In the genomic region with DNA sequence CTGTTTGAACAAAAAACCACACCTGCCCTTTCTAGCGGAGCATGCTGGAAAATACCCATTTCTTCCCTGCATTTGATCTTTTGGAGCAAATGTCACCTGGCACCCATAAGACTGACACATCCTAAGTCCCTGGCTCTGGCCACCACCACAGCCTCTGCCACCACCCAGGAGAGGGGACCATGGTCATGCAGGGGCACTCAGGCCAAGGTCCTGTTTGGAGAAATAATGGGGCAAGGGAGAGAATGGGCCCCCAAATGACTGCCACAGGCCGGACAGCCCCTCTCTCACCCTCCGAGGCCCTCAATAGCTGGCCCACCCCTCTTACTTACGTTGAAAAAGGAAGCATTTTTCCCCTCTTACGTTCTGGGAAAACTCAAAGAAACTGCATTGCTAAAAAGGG, we compare ENCODE assay signal across 16 cellular contexts. TPM values are rescaled to one million over a fixed set of nuclear protein-coding genes. Genes with fewer than 3 reads are reported as not detected.
A peak's percentile ranks its signal among the peaks of the same experiment; 100 is the strongest.
DNase-seq lines count a peak whose midpoint lies in the region; ATAC-seq and TF ChIP-seq lines count a peak whose summit lies in the region.
"Had no signal": no experiment of that assay in that cellular context is flagged by ENCODE, and none has a peak within 500 bp of the region (broad histone marks: within the 10 kb centered on the region; RNA-seq: fewer than 3 reads in every experiment).

No MANE protein-coding gene starts in this region.

- H3K36me3 Mint-ChIP-seq in activated CD4-positive, alpha-beta T cell treated with anti-CD3 and anti-CD28 coated beads, Interleukin-2, amount 10 ng/mL, durations not matched to agents 24 days and 14 days (ENCODE audit: low read depth), result peaks cover 74% of the 10 kb centered on the region
- peaks cover 97% of the 10 kb centered on the region for H3K36me3 Mint-ChIP-seq in CD4-positive, alpha-beta T cell (ENCODE audit: low read depth)
- peaks cover 80% of the 10 kb centered on the region for H3K36me3 Mint-ChIP-seq in activated CD8-positive, alpha-beta T cell treated with anti-CD3 and anti-CD28 coated beads, Interleukin-2, amount 10 ng/mL, durations not matched to agents 7 days and 5 days (ENCODE audit: low read depth)
- peaks cover 0 to 73% (median 24%) of the 10 kb centered on the region in 3 donors for H3K36me3 Mint-ChIP-seq in naive thymus-derived CD8-positive, alpha-beta T cell

- intact Hi-C loops in activated CD4-positive, alpha-beta T cell treated with anti-CD3 and anti-CD28 coated beads, Interleukin-2, amount 10 ng/mL, durations not matched to agents 24 days and 14 days (cut with micrococcal nuclease), result no loop called here
- intact Hi-C loops in CD4-positive, alpha-beta T cell (cut with DNase I, micrococcal nuclease), result loop anchor here in 1 of 2 experiments (10.0 kb wide), 1 partner anchor 148 kb away; a partner anchor contains a TSS

- CTCF ChIA-PET in CD4-positive, alpha-beta T cell (lab: Charles Lee), result interaction anchor here (0.6 kb wide), 1 partner anchor 20 kb away, joined by 3 read pairs; no protein-coding TSS in a partner anchor
- CTCF ChIA-PET in activated CD8-positive, alpha-beta T cell treated with anti-CD3 and anti-CD28 coated beads, Interleukin-2, amount 10 ng/mL, durations not matched to agents 7 days and 5 days (lab: Charles Lee), result interaction anchor here (1.2 kb wide), 1 partner anchor 18 kb away, joined by 3 read pairs; no protein-coding TSS in a partner anchor

- no peak for TF ChIP-seq CTCF in CD4-positive, alpha-beta T cell (IDR thresholded peaks at IDR 0.05)

- DNase-seq in activated CD4-positive, alpha-beta T cell treated with anti-CD3 and anti-CD28 coated beads, Interleukin-2, amount 10 ng/mL, durations not matched to agents 24 days and 14 days, result no peak
- DNase-seq in activated CD4-positive, alpha-beta T cell treated with anti-CD3 and anti-CD28 coated beads for 48 hours, result no peak
- DNase-seq in CD4-positive, alpha-beta T cell, result no peak
- DNase-seq in activated CD8-positive, alpha-beta T cell treated with anti-CD3 and anti-CD28 coated beads, Interleukin-2, amount 10 ng/mL, durations not matched to agents 7 days and 5 days, result no peak
- DNase-seq in naive thymus-derived CD8-positive, alpha-beta T cell, result no peak
- no peak for DNase-seq in stimulated activated CD8-positive, alpha-beta memory T cell treated with anti-CD3 and anti-CD28 coated beads, Interleukin-4, amount 100 ng/mL, for 48 hours
- DNase-seq in COLO668 (lab: John Stamatoyannopoulos, UW; ENCODE audit: unreplicated experiment), result no peak
- DNase-seq: COR-L47, HFFc6, Karpas-422, MG63, NCI-H1092 treated with DMSO at 0.1 percent for 48 hours, NCI-H2081 treated with DMSO at 0.1 percent for 48 hours, NCI-H510A, NCI-H774 had no signal

- H3K9me3 Mint-ChIP-seq in activated CD4-positive, alpha-beta T cell treated with anti-CD3 and anti-CD28 coated beads, Interleukin-2, amount 10 ng/mL, durations not matched to agents 24 days and 14 days, result no peaks in the 10 kb centered on the region
- no peaks in the 10 kb centered on the region for H3K9me3 Mint-ChIP-seq in CD4-positive, alpha-beta T cell
- no peaks in the 10 kb centered on the region for H3K9me3 Mint-ChIP-seq in activated CD8-positive, alpha-beta T cell treated with anti-CD3 and anti-CD28 coated beads, Interleukin-2, amount 10 ng/mL, durations not matched to agents 7 days and 5 days (ENCODE audit: insufficient read depth)
- no peaks in the 10 kb centered on the region for H3K9me3 Mint-ChIP-seq in naive thymus-derived CD8-positive, alpha-beta T cell
- H3K9me3 Mint-ChIP-seq: HFFc6 had no signal

- no peak overlapping the region for H3K27ac ChIP-seq in CD4-positive, alpha-beta T cell (ENCODE audit: low read depth, low read length)

- no peak overlapping the region for H3K4me3 Mint-ChIP-seq in activated CD4-positive, alpha-beta T cell treated with anti-CD3 and anti-CD28 coated beads, Interleukin-2, amount 10 ng/mL, durations not matched to agents 24 days and 14 days
- peak overlapping the region; percentile 70 for H3K4me3 Mint-ChIP-seq in CD4-positive, alpha-beta T cell
- H3K4me3 Mint-ChIP-seq in activated CD8-positive, alpha-beta T cell treated with anti-CD3 and anti-CD28 coated beads, Interleukin-2, amount 10 ng/mL, durations not matched to agents 7 days and 5 days, result peak overlapping the region; percentile 4
- peak overlapping the region in 9 of 10 donors; percentile 40 to 88 (median 68) for H3K4me3 Mint-ChIP-seq in naive thymus-derived CD8-positive, alpha-beta T cell
- H3K4me3 Mint-ChIP-seq: HFFc6 had no signal

- peaks cover 52% of the 10 kb centered on the region for H3K4me1 Mint-ChIP-seq in activated CD4-positive, alpha-beta T cell treated with anti-CD3 and anti-CD28 coated beads, Interleukin-2, amount 10 ng/mL, durations not matched to agents 24 days and 14 days
- H3K4me1 Mint-ChIP-seq in CD4-positive, alpha-beta T cell (ENCODE audit: low read depth), result peaks cover 81% of the 10 kb centered on the region
- peaks cover 89% of the 10 kb centered on the region for H3K4me1 Mint-ChIP-seq in activated CD8-positive, alpha-beta T cell treated with anti-CD3 and anti-CD28 coated beads, Interleukin-2, amount 10 ng/mL, durations not matched to agents 7 days and 5 days (ENCODE audit: low read depth)
- H3K4me1 Mint-ChIP-seq in naive thymus-derived CD8-positive, alpha-beta T cell, result peaks cover 50 to 93% (median 88%) of the 10 kb centered on the region in 4 donors

- no peaks in the 10 kb centered on the region for H3K27me3 ChIP-seq in CD4-positive, alpha-beta T cell (ENCODE audit: control insufficient read depth, insufficient read depth, low read length)
- H3K27me3 ChIP-seq: MG63 had no signal

- no peaks in the 10 kb centered on the region for H3K9me3 ChIP-seq in CD4-positive, alpha-beta T cell (ENCODE audit: control insufficient read depth, low read length)
- H3K9me3 ChIP-seq: MG63 had no signal

- POLR2A ChIA-PET in CD4-positive, alpha-beta T cell (lab: Charles Lee), result no interaction called here
- POLR2A ChIA-PET in activated CD8-positive, alpha-beta T cell treated with anti-CD3 and anti-CD28 coated beads, Interleukin-2, amount 10 ng/mL, durations not matched to agents 7 days and 5 days (lab: Charles Lee), result interaction anchor here (0.6 kb wide), 1 partner anchor 9 kb away, joined by 4 read pairs; no protein-coding TSS in a partner anchor
- POLR2A ChIA-PET in naive thymus-derived CD8-positive, alpha-beta T cell (lab: Charles Lee), result interaction anchor here (1.4 to 28.6 kb wide), 4 partner anchors 10 to 206 kb away, joined by 3 to 674 read pairs (median 60); a partner anchor contains a TSS

- no peak for ATAC-seq in CD4-positive, alpha-beta T cell (ENCODE audit: poor library complexity)
- no peak for ATAC-seq in activated CD8-positive, alpha-beta T cell treated with anti-CD3 and anti-CD28 coated beads, Interleukin-2, amount 10 ng/mL, durations not matched to agents 7 days and 5 days
- no peak for ATAC-seq in naive thymus-derived CD8-positive, alpha-beta T cell
- ATAC-seq in GM18520 (IDR thresholded peaks at IDR 0.05; ENCODE audit: unreplicated experiment), result no peak

- H3K27me3 Mint-ChIP-seq in activated CD4-positive, alpha-beta T cell treated with anti-CD3 and anti-CD28 coated beads, Interleukin-2, amount 10 ng/mL, durations not matched to agents 24 days and 14 days, result no peaks in the 10 kb centered on the region
- no peaks in the 10 kb centered on the region for H3K27me3 Mint-ChIP-seq in CD4-positive, alpha-beta T cell
- no peaks in the 10 kb centered on the region for H3K27me3 Mint-ChIP-seq in activated CD8-positive, alpha-beta T cell treated with anti-CD3 and anti-CD28 coated beads, Interleukin-2, amount 10 ng/mL, durations not matched to agents 7 days and 5 days (ENCODE audit: low read depth)
- no peaks in the 10 kb centered on the region for H3K27me3 Mint-ChIP-seq in naive thymus-derived CD8-positive, alpha-beta T cell

- H3K27ac Mint-ChIP-seq in activated CD4-positive, alpha-beta T cell treated with anti-CD3 and anti-CD28 coated beads, Interleukin-2, amount 10 ng/mL, durations not matched to agents 24 days and 14 days, result peak overlapping the region; percentile 60
- peak overlapping the region; percentile 99 for H3K27ac Mint-ChIP-seq in CD4-positive, alpha-beta T cell
- H3K27ac Mint-ChIP-seq in activated CD8-positive, alpha-beta T cell treated with anti-CD3 and anti-CD28 coated beads, Interleukin-2, amount 10 ng/mL, durations not matched to agents 7 days and 5 days, result peak overlapping the region; percentile 58
- peak overlapping the region; percentile 92 to 100 (median 99) for H3K27ac Mint-ChIP-seq in naive thymus-derived CD8-positive, alpha-beta T cell
- H3K27ac Mint-ChIP-seq: HFFc6 had no signal

RNA-seq across cellular contexts. Expression of a gene that starts 35.4 kb away (rescaled TPM):
- total RNA-seq in activated CD4-positive, alpha-beta T cell treated with anti-CD3 and anti-CD28 coated beads, Interleukin-2, amount 10 ng/mL, durations not matched to agents 24 days and 14 days, result 137 TPM in 2 replicates
- 100 to 1,000 TPM; 132 to 134 TPM for total RNA-seq in CD4-positive, alpha-beta T cell
- total RNA-seq in activated CD8-positive, alpha-beta T cell treated with anti-CD3 and anti-CD28 coated beads, Interleukin-2, amount 10 ng/mL, durations not matched to agents 7 days and 5 days, result 100 to 1,000 TPM; 166 TPM
- 100 to 1,000 TPM; 251 to 268 TPM for total RNA-seq in naive thymus-derived CD8-positive, alpha-beta T cell
- 100 to 1,000 TPM; 409 to 533 (median 504) TPM for polyA plus RNA-seq in naive thymus-derived CD8-positive, alpha-beta T cell
